ENCODE assay signal across 32 cellular contexts in genomic region chr2:240146591-240147278, GRCh38. TPM values are rescaled to one million over a fixed set of nuclear protein-coding genes. Genes with fewer than 3 reads are reported as not detected.
"Had no signal": no experiment of that assay in that cellular context is flagged by ENCODE, and none has a peak within 500 bp of the region (broad histone marks: within the 10 kb centered on the region; RNA-seq: fewer than 3 reads in every experiment).

No MANE protein-coding gene starts in this region.

- H3K36me3 ChIP-seq: cardiac muscle cell, heart left ventricle, ovary, sigmoid colon, thoracic aorta, uterus had no signal

- H3K27ac Mint-ChIP-seq: activated CD4-positive, alpha-beta T cell treated with anti-CD3 and anti-CD28 coated beads, Interleukin-2, amount 10 ng/mL, durations not matched to agents 24 days and 14 days; activated CD8-positive, alpha-beta T cell treated with anti-CD3 and anti-CD28 coated beads for 36 hours; activated T-helper 17 cell treated with anti-CD3 and anti-CD28 coated beads, Interleukin-2, amount 50 U/mL, for 72 hours; stimulated activated effector memory CD8-positive, alpha-beta T cell treated with anti-CD3 and anti-CD28 coated beads, Interleukin-12 subunit alpha, Interleukin-12 subunit beta, amount 100 ng/mL, for 72 hours; stimulated activated naive CD8-positive, alpha-beta T cell treated with anti-CD3 and anti-CD28 coated beads, Interleukin-15, Interleukin-2, amounts not matched to agents 100 ng/mL and 50 ng/mL, for 24 hours had no signal

- H3K27ac ChIP-seq: cardiac muscle cell, heart left ventricle, ovary, sigmoid colon, thoracic aorta, uterus had no signal

- H3K4me3 Mint-ChIP-seq: activated CD4-positive, alpha-beta T cell treated with anti-CD3 and anti-CD28 coated beads, Interleukin-2, amount 10 ng/mL, durations not matched to agents 24 days and 14 days; activated CD8-positive, alpha-beta T cell treated with anti-CD3 and anti-CD28 coated beads for 36 hours; activated T-cell treated with anti-CD3 and anti-CD28 coated beads, Interleukin-2, amount 50 U/mL, for 4 hours; activated T-helper 17 cell treated with anti-CD3 and anti-CD28 coated beads, Interleukin-2, amount 50 U/mL, for 72 hours; stimulated activated effector memory CD8-positive, alpha-beta T cell treated with anti-CD3 and anti-CD28 coated beads, Interleukin-12 subunit alpha, Interleukin-12 subunit beta, amount 100 ng/mL, for 72 hours; stimulated activated naive CD8-positive, alpha-beta T cell treated with anti-CD3 and anti-CD28 coated beads, Interleukin-15, Interleukin-2, amounts not matched to agents 100 ng/mL and 50 ng/mL, for 24 hours had no signal

- H3K4me3 ChIP-seq: cardiac muscle cell, heart left ventricle, ovary, sigmoid colon, thoracic aorta, uterus had no signal

- H3K4me1 Mint-ChIP-seq: activated T-helper 17 cell treated with anti-CD3 and anti-CD28 coated beads, Interleukin-2, amount 50 U/mL, for 72 hours had no signal

- FAIRE-seq: islet of Langerhans, small intestine had no signal

- H3K9me3 Mint-ChIP-seq: activated CD8-positive, alpha-beta T cell treated with anti-CD3 and anti-CD28 coated beads for 36 hours; activated T-cell treated with anti-CD3 and anti-CD28 coated beads, Interleukin-2, amount 50 U/mL, for 4 hours; activated T-helper 17 cell treated with anti-CD3 and anti-CD28 coated beads, Interleukin-2, amount 50 U/mL, for 72 hours; stimulated activated effector memory CD8-positive, alpha-beta T cell treated with anti-CD3 and anti-CD28 coated beads, Interleukin-12 subunit alpha, Interleukin-12 subunit beta, amount 100 ng/mL, for 72 hours; stimulated activated naive CD8-positive, alpha-beta T cell treated with anti-CD3 and anti-CD28 coated beads, Interleukin-15, Interleukin-2, amounts not matched to agents 100 ng/mL and 50 ng/mL, for 24 hours had no signal

- H3K9me3 ChIP-seq: heart left ventricle, ovary, sigmoid colon, thoracic aorta, uterus had no signal

- DNase-seq: activated CD4-positive, alpha-beta T cell treated with anti-CD3 and anti-CD28 coated beads, Interleukin-2, amount 10 ng/mL, durations not matched to agents 24 days and 14 days; activated CD4-positive, CD25-positive, alpha-beta regulatory T cell treated with anti-CD3 and anti-CD28 coated beads, Interleukin-2, amount 50 U/mL, for 72 hours; activated CD8-positive, alpha-beta T cell treated with anti-CD3 and anti-CD28 coated beads for 36 hours; activated gamma-delta T cell treated with Interleukin-2 at 50 U/mL for 16 hours; activated naive CD4-positive, alpha-beta T cell treated with anti-CD3 and anti-CD28 coated beads, Interleukin-2, amount 50 U/mL, for 16 hours; activated T-cell treated with anti-CD3 and anti-CD28 coated beads, Interleukin-2, amount 50 U/mL, for 4 hours; cortex of kidney; foreskin fibroblast; heart left ventricle; left cardiac atrium; left ventricle myocardium superior; ovary; sigmoid colon; small intestine; stimulated activated CD4-positive, alpha-beta T cell treated with anti-CD3 and anti-CD28 coated beads, Interleukin-4, amount 100 ng/mL, for 24 hours; T-helper 9 cell; trophoblast cell; uterus had no signal

- H3K36me3 Mint-ChIP-seq: stimulated activated effector memory CD8-positive, alpha-beta T cell treated with anti-CD3 and anti-CD28 coated beads, Interleukin-12 subunit alpha, Interleukin-12 subunit beta, amount 100 ng/mL, for 72 hours had no signal

- H3K27me3 ChIP-seq: cardiac muscle cell, ovary, uterus had no signal

RNA-seq across cellular contexts. Expression of gene OTOS, which starts 6.3 kb away (rescaled TPM):
- total RNA-seq: activated CD4-positive, alpha-beta T cell treated with anti-CD3 and anti-CD28 coated beads, Interleukin-2, amount 10 ng/mL, durations not matched to agents 24 days and 14 days; activated CD8-positive, alpha-beta T cell treated with anti-CD3 and anti-CD28 coated beads for 36 hours; activated T-cell treated with anti-CD3 and anti-CD28 coated beads, Interleukin-2, amount 50 U/mL, for 4 hours; activated T-helper 17 cell treated with anti-CD3 and anti-CD28 coated beads, Interleukin-2, amount 50 U/mL, for 72 hours; cardiac muscle cell; chondrocyte; esophagus mucosa; left cardiac atrium; left ventricle myocardium superior; lung microvascular endothelial cell; mucosa of gallbladder; ovary; progenitor cell of endocrine pancreas; renal cortical epithelial cell; sigmoid colon; subcutaneous adipose tissue; T-helper 1 cell treated with Interleukin-12 subunit alpha and Interleukin-12 subunit beta and Interleukin-4 antibody, amounts not matched to agents 30 ng/mL and 1 ng/mL, for 36 hours; thoracic aorta; uterus had no signal
- polyA plus RNA-seq: cardiac muscle cell, heart left ventricle, ovary, sigmoid colon, small intestine had no signal
